In genomic region chr12:69241444-69242092, GRCh38 we compare ENCODE assay signal across 9 cellular contexts. TPM values are rescaled to one million over a fixed set of nuclear protein-coding genes. Genes with fewer than 3 reads are reported as not detected.
DNase-seq lines count a peak whose midpoint lies in the region; ATAC-seq and TF ChIP-seq lines count a peak whose summit lies in the region.
"Had no signal": no experiment of that assay in that cellular context is flagged by ENCODE, and none has a peak within 500 bp of the region (broad histone marks: within the 10 kb centered on the region; RNA-seq: fewer than 3 reads in every experiment).

No MANE protein-coding gene starts in this region.

- CTCF ChIA-PET in T-cell (lab: Charles Lee): interaction anchor here (0.5 to 5.8 kb wide), 8 partner anchors 12 to 1386 kb away, joined by 3 to 57 read pairs (median 6); no protein-coding TSS in a partner anchor

- H3K27me3 Mint-ChIP-seq in activated T-cell treated with anti-CD3 and anti-CD28 coated beads, Interleukin-2, amount 50 U/mL, for 4 hours (ENCODE audit: low read depth): no peaks in the 10 kb centered on the region
- no peaks in the 10 kb centered on the region for H3K27me3 Mint-ChIP-seq in T-cell

- peak overlapping the region; percentile 6 for H3K27ac ChIP-seq in smooth muscle cell (ENCODE audit: low read depth)

- H3K4me3 Mint-ChIP-seq in activated T-cell treated with anti-CD3 and anti-CD28 coated beads, Interleukin-2, amount 50 U/mL, for 4 hours: peak overlapping the region; percentile 92
- peak overlapping the region; percentile 97 for H3K4me3 Mint-ChIP-seq in T-cell

- H3K9me3 Mint-ChIP-seq in activated T-cell treated with anti-CD3 and anti-CD28 coated beads, Interleukin-2, amount 50 U/mL, for 4 hours: no peaks in the 10 kb centered on the region
- H3K9me3 Mint-ChIP-seq in T-cell: no peaks in the 10 kb centered on the region

- H3K4me1 ChIP-seq in smooth muscle cell (ENCODE audit: low read depth): peaks cover 22% of the 10 kb centered on the region

- H3F3A ChIP-seq in smooth muscle cell (ENCODE audit: low read depth): no peaks in the 10 kb centered on the region

- no peak for TF ChIP-seq CTCF in fibroblast of pulmonary artery (IDR thresholded peaks at IDR 0.05; ENCODE audit: low read length, missing control alignments)
- TF ChIP-seq CTCF in smooth muscle cell (IDR thresholded peaks at IDR 0.05; ENCODE audit: borderline replicate concordance, insufficient read depth, poor library complexity, severe bottlenecking): no peak

- H4K20me1 ChIP-seq in smooth muscle cell (ENCODE audit: low read depth): peaks cover 66% of the 10 kb centered on the region

- H3K9me3 ChIP-seq in smooth muscle cell (replicated peaks; ENCODE audit: low read depth): no peaks in the 10 kb centered on the region

- H3K36me3 ChIP-seq in smooth muscle cell (ENCODE audit: low read depth): no peaks in the 10 kb centered on the region

- H3K4me3 ChIP-seq in fibroblast of pulmonary artery (replicated peaks; ENCODE audit: low read depth, low read length) (peak overlapping the region; percentile 85), smooth muscle cell (peak overlapping the region; percentile 93)

- no peak for ATAC-seq in activated T-cell treated with anti-CD3 and anti-CD28 coated beads, Interleukin-2, amount 50 U/mL, for 4 hours
- ATAC-seq in T-cell (replicated peaks in 1 of 4) (no peak), GM19324 (IDR thresholded peaks at IDR 0.05; ENCODE audit: low FRiP score, unreplicated experiment) (no peak)

- H3K9ac ChIP-seq in smooth muscle cell (ENCODE audit: low read depth): peak overlapping the region; percentile 28

- H3K27me3 ChIP-seq in smooth muscle cell (ENCODE audit: low read depth): no peaks in the 10 kb centered on the region

- peaks cover 7% of the 10 kb centered on the region for H3K36me3 Mint-ChIP-seq in activated T-cell treated with anti-CD3 and anti-CD28 coated beads, Interleukin-2, amount 50 U/mL, for 4 hours (ENCODE audit: insufficient read depth)
- no peaks in the 10 kb centered on the region for H3K36me3 Mint-ChIP-seq in T-cell

- no peak overlapping the region for H2AFZ ChIP-seq in smooth muscle cell (ENCODE audit: low read depth)

- DNase-seq in activated T-cell treated with anti-CD3 and anti-CD28 coated beads, Interleukin-2, amount 50 U/mL, for 4 hours: no peak
- no peak for DNase-seq in activated T-cell treated with anti-CD3 and anti-CD28 coated beads for 4 hours
- no peak for DNase-seq in T-cell
- DNase-seq in fibroblast of pulmonary artery (ENCODE audit: low read depth): no peak
- DNase-seq in smooth muscle cell (lab: John Stamatoyannopoulos, UW; ENCODE audit: unreplicated experiment): no peak
- DNase-seq in NCI-H345 treated with DMSO at 0.1 percent for 48 hours (lab: John Stamatoyannopoulos, UW; ENCODE audit: unreplicated experiment): no peak
- DNase-seq in hypothalamus (lab: John Stamatoyannopoulos, UW): no peak
- DNase-seq: effector CD8-positive, alpha-beta T cell had no signal

- peak overlapping the region in 1 of 2 donors; percentile 48 for H3K27ac Mint-ChIP-seq in T-cell

- H3K4me2 ChIP-seq in smooth muscle cell: peak overlapping the region; percentile 93

- 18% methylated on average over 5 of the region's 5 CpGs for WGBS in smooth muscle cell (ENCODE audit: low lambda C conversion rate)

- POLR2A ChIA-PET in T-cell (lab: Charles Lee): interaction anchor here (0.7 to 1.4 kb wide), 3 partner anchors 8 to 82 kb away, joined by 5 to 6 read pairs (median 6); no protein-coding TSS in a partner anchor

- H3K4me1 Mint-ChIP-seq in activated T-cell treated with anti-CD3 and anti-CD28 coated beads, Interleukin-2, amount 50 U/mL, for 4 hours (ENCODE audit: low read depth): peaks cover 65% of the 10 kb centered on the region
- H3K4me1 Mint-ChIP-seq in T-cell: peaks cover 68 to 75% (median 72%) of the 10 kb centered on the region in 3 donors

- peaks cover 67% of the 10 kb centered on the region for H3K79me2 ChIP-seq in smooth muscle cell (ENCODE audit: low read depth)

RNA-seq across cellular contexts. Expression of gene CPSF6, which starts 2.2 kb away (rescaled TPM):
- total RNA-seq in activated T-cell treated with anti-CD3 and anti-CD28 coated beads, Interleukin-2, amount 50 U/mL, for 4 hours: 100 to 1,000 TPM in 1 of 3 donors, 10 to 100 TPM in 2; 94.5 to 103 (median 95.3) TPM
- total RNA-seq in T-cell (100 to 1,000 TPM in 1 of 5 donors, 10 to 100 TPM in 4; 84.3 to 111 (median 86.7) TPM), smooth muscle cell (21.5 and 24.6 TPM in 2 replicates)
- polyA plus RNA-seq in smooth muscle cell: 35.9 and 42.6 TPM in 2 replicates
